15 cellular contexts compared by ENCODE assay signal in the genomic region with DNA sequence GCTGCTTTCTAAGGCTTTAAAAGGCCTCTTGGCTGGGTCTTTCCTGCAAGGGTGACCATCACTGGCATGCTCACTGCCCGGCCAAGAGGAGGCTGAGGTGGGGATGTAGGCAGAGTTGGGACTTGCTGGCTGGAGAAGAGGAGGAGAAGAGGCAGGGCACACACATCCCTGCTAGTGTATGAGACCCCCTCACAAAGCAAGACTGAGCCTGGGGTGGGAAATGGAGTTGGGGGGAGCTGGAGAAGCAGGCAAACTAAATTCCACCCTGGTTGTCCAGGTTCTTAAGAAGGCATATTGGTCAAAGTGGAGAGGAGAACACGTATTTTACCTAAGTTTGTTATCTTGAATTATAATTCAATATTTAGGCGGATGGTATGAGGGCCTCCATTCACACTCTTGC. TPM values are rescaled to one million over a fixed set of nuclear protein-coding genes. Genes with fewer than 3 reads are reported as not detected.
DNase-seq lines count a peak whose midpoint lies in the region; ATAC-seq, FAIRE-seq and TF ChIP-seq lines count a peak whose summit lies in the region.
"Had no signal": no experiment of that assay in that cellular context is flagged by ENCODE, and none has a peak within 500 bp of the region (broad histone marks: within the 10 kb centered on the region; RNA-seq: fewer than 3 reads in every experiment).

No MANE protein-coding gene starts in this region.

- H3K79me2 ChIP-seq in H1 (ENCODE audit: control insufficient read depth in 1 of 2, insufficient read depth in 2 of 2, low read length in 2 of 2): peaks cover 0 to 27% of the 10 kb centered on the region in 2 experiments; a peak in 2 of 4 replicates

- H3K4me2 ChIP-seq in IMR-90 (ENCODE audit: low read depth, low read length) (no peak overlapping the region), H1 (ENCODE audit: insufficient read depth in 1 of 2, low read depth in 2 of 2, low read length in 2 of 2) (no peak overlapping the region)

- no peak overlapping the region for H3K27ac Mint-ChIP-seq in CD4-positive, CD25-positive, alpha-beta regulatory T cell
- no peak overlapping the region for H3K27ac Mint-ChIP-seq in neural crest cell (ENCODE audit: unreplicated experiment)

- H3K4ac ChIP-seq in IMR-90 (ENCODE audit: low read depth, low read length) (no peak overlapping the region), H1 (replicated peaks; ENCODE audit: insufficient read length, low read depth, low read length) (no peak overlapping the region)

- no peaks in the 10 kb centered on the region for H3K36me3 Mint-ChIP-seq in CD4-positive, CD25-positive, alpha-beta regulatory T cell
- no peaks in the 10 kb centered on the region for H3K36me3 Mint-ChIP-seq in neural crest cell (ENCODE audit: low read depth)

- no CpG with 5 or more reads among the region's 3 CpGs for WGBS in IMR-90 (ENCODE audit: extremely low coverage in 2 of 2, insufficient read length in 1 of 2), 2 experiments
- WGBS in H1 (ENCODE audit: extremely low coverage in 1 of 2, insufficient coverage in 1 of 2, insufficient read length in 1 of 2, insufficient replicate concordance in 2 of 2, low coverage in 1 of 2, low lambda C conversion rate in 2 of 2, missing lambda C conversion rate in 1 of 2), 2 experiments: 96% methylated on average over 3 of the region's 3 CpGs; no CpG with 5 or more reads in 1 of the 2 experiments
- 90 to 91% methylated on average over 3 of the region's 3 CpGs for WGBS in aorta, 2 donors

- H2BK120ac ChIP-seq in IMR-90 (ENCODE audit: low read depth, low read length) (no peak overlapping the region), H1 (replicated peaks; ENCODE audit: low read depth, low read length) (no peak overlapping the region)

- H3K4me1 ChIP-seq in CD4-positive, CD25-positive, alpha-beta regulatory T cell (ENCODE audit: control insufficient read depth, insufficient read depth, low read length, poor library complexity, severe bottlenecking): peaks cover 14% of the 10 kb centered on the region
- no peaks in the 10 kb centered on the region for H3K4me1 ChIP-seq in IMR-90 (ENCODE audit: control insufficient read depth, insufficient read depth, low read length)
- peaks cover 0 to 7% (median 3%) of the 10 kb centered on the region in 4 experiments; a peak in 4 of 7 replicates for H3K4me1 ChIP-seq in H1 (replicated peaks in 1 of 4; ENCODE audit: control insufficient read depth in 3 of 4, insufficient read depth in 4 of 4, low read length in 3 of 4)
- no peaks in the 10 kb centered on the region for H3K4me1 ChIP-seq in aorta (ENCODE audit: control insufficient read depth in 1 of 2, insufficient read depth in 2 of 2, low read length in 2 of 2)

- H2BK15ac ChIP-seq in IMR-90 (ENCODE audit: low read depth, low read length): no peak overlapping the region
- H2BK15ac ChIP-seq in H1 (ENCODE audit: low read length): peak overlapping the region; percentile 53; the same call in 1 of the 2 replicates

- TF ChIP-seq RAD21 in IMR-90 (IDR thresholded peaks at IDR 0.05; ENCODE audit: low read length): no peak
- no peak for TF ChIP-seq RAD21 in H1 (IDR thresholded peaks at IDR 0.05 in 1 of 2, conservative IDR thresholded peaks at IDR 0.05 in 1 of 2; ENCODE audit: low read depth in 2 of 2, low read length in 2 of 2)

- H4K20me1 ChIP-seq in IMR-90 (ENCODE audit: insufficient read depth, low read length) (no peaks in the 10 kb centered on the region), H1 (replicated peaks in 1 of 2; ENCODE audit: control insufficient read depth in 1 of 2, insufficient read depth in 2 of 2, low read length in 2 of 2) (no peaks in the 10 kb centered on the region)

- TF ChIP-seq EP300 in H1 (IDR thresholded peaks at IDR 0.05; ENCODE audit: borderline replicate concordance in 1 of 2, low read depth in 2 of 2, low read length in 2 of 2): no peak

- POLR2A ChIA-PET in IMR-90 (lab: Charles Lee; ENCODE audit: unreplicated experiment): no interaction called here
- POLR2A ChIA-PET in H1 (lab: Charles Lee; ENCODE audit: partially characterized antibody): interaction anchor here (2.7 kb wide), 1 partner anchor 68 kb away, joined by 10 read pairs; no protein-coding TSS in a partner anchor

- no peak overlapping the region for H2BK5ac ChIP-seq in IMR-90 (ENCODE audit: low read depth, low read length, poor library complexity, severe bottlenecking)
- no peak overlapping the region for H2BK5ac ChIP-seq in H1 (ENCODE audit: low read depth, low read length)

- H3K56ac ChIP-seq in IMR-90 (ENCODE audit: extremely low read depth, insufficient read depth, low read length): no peak overlapping the region
- no peak overlapping the region for H3K56ac ChIP-seq in H1 (replicated peaks; ENCODE audit: insufficient read length, low read depth, low read length)

- in situ Hi-C loops in IMR-90 (cut with MboI; ENCODE audit: low sequenced_read_pairs): no loop called here
- in situ Hi-C loops in brain microvascular endothelial cell (cut with HindIII; ENCODE audit: low pct_ligation_motif_present, low sequenced_read_pairs): no loop called here

- no peak for FAIRE-seq in H1 (lab: Jason Lieb, UNC)

- H2AFZ ChIP-seq in IMR-90 (replicated peaks; ENCODE audit: low read length, poor library complexity): peak overlapping the region; percentile 28
- no peak overlapping the region for H2AFZ ChIP-seq in H1 (ENCODE audit: low read length)

- H3K4me3 ChIP-seq in CD4-positive, CD25-positive, alpha-beta regulatory T cell (ENCODE audit: low read depth, low read length): no peak overlapping the region
- H3K4me3 ChIP-seq in IMR-90 (ENCODE audit: insufficient read depth, low read depth, low read length) (no peak overlapping the region), H1 (ENCODE audit: extremely low read depth in 1 of 4, insufficient read depth in 2 of 4, low read depth in 3 of 4, low read length in 4 of 4) (no peak overlapping the region), H7 (ENCODE audit: insufficient read depth, low read depth, low read length) (no peak overlapping the region), aorta (ENCODE audit: low read length in 2 of 2) (no peak overlapping the region), brain microvascular endothelial cell (ENCODE audit: low read depth, low read length) (no peak overlapping the region)

- H4K5ac ChIP-seq in IMR-90 (ENCODE audit: low read depth, low read length) (no peak overlapping the region), H1 (ENCODE audit: insufficient read length, low read depth, low read length) (no peak overlapping the region)

- TF ChIP-seq CTCF in IMR-90 (conservative IDR thresholded peaks at IDR 0.05; ENCODE audit: low read depth, low read length) (no peak), H1 (IDR thresholded peaks at IDR 0.05; ENCODE audit: control extremely low read depth in 1 of 3, insufficient read depth in 1 of 3, low read depth in 1 of 3, low read length in 3 of 3) (no peak), neural crest cell (conservative IDR thresholded peaks at IDR 0.05) (no peak), brain microvascular endothelial cell (IDR thresholded peaks at IDR 0.05; ENCODE audit: low read depth, low read length, missing control alignments) (no peak)

- H2AK5ac ChIP-seq in IMR-90 (ENCODE audit: low read depth, low read length) (no peak overlapping the region), H1 (ENCODE audit: low read depth, low read length) (no peak overlapping the region)

- H3K4me1 Mint-ChIP-seq in CD4-positive, CD25-positive, alpha-beta regulatory T cell: peaks cover 5 to 26% (median 19%) of the 10 kb centered on the region in 4 donors
- H3K4me1 Mint-ChIP-seq in neural crest cell: peaks cover 17% of the 10 kb centered on the region

- peaks cover 0 to 3% (median 0%) of the 10 kb centered on the region in 7 donors for H3K9me3 Mint-ChIP-seq in CD4-positive, CD25-positive, alpha-beta regulatory T cell
- H3K9me3 Mint-ChIP-seq in neural crest cell: no peaks in the 10 kb centered on the region

- H3K27me3 Mint-ChIP-seq in CD4-positive, CD25-positive, alpha-beta regulatory T cell: peaks cover 12% of the 10 kb centered on the region
- peaks cover 5% of the 10 kb centered on the region for H3K27me3 Mint-ChIP-seq in neural crest cell (ENCODE audit: low read depth)

- CTCF ChIA-PET in IMR-90 (lab: Yijun Ruan, JAX) (no interaction called here), H1 (lab: Charles Lee; ENCODE audit: partially characterized antibody) (interaction anchor here (1.4 kb wide), 1 partner anchor 264 kb away, joined by 3 read pairs; no protein-coding TSS in a partner anchor)

- peaks cover 5% of the 10 kb centered on the region for H3K27me3 ChIP-seq in CD4-positive, CD25-positive, alpha-beta regulatory T cell (ENCODE audit: control insufficient read depth, insufficient read depth, low read length)
- H3K27me3 ChIP-seq in IMR-90 (ENCODE audit: control insufficient read depth, insufficient read depth, low read length) (no peaks in the 10 kb centered on the region; the same call in 1 of the 2 replicates), H1 (replicated peaks in 1 of 4; ENCODE audit: control insufficient read depth in 3 of 4, extremely low read depth in 1 of 4, insufficient read depth in 3 of 4, low read length in 3 of 4) (no peaks in the 10 kb centered on the region), H7 (ENCODE audit: control insufficient read depth, insufficient read depth, low read length) (no peaks in the 10 kb centered on the region), aorta (ENCODE audit: control insufficient read depth in 1 of 2, insufficient read depth in 2 of 2, low read length in 1 of 2) (no peaks in the 10 kb centered on the region), brain microvascular endothelial cell (replicated peaks) (no peaks in the 10 kb centered on the region)

- H2BK12ac ChIP-seq in H1 (ENCODE audit: low read depth, low read length): 0 out of 2 replicates have a peak overlapping the region, but pooled peaks have one; percentile 82

- peaks cover 6% of the 10 kb centered on the region for H3K23me2 ChIP-seq in H1 (ENCODE audit: low read depth, low read length)

- no TSS peak for BruUV-seq in IMR-90 (replicated peaks; lab: Mats Ljungman, UMichigan)

- dilution Hi-C loops in IMR-90 (cut with HindIII; ENCODE audit: low sequenced_read_pairs, unreplicated experiment): no loop called here

- intact Hi-C loops in IMR-90 (cut with micrococcal nuclease): loop anchor here (10.0 kb wide), 2 partner anchors 181 to 259 kb away; a partner anchor contains a TSS
- intact Hi-C loops in aorta (cut with DNase I): loop anchor here in 1 of 2 donors (10.0 kb wide), 1 partner anchor 409 kb away; a partner anchor contains a TSS

- H4K91ac ChIP-seq in IMR-90 (ENCODE audit: insufficient read depth, low read depth, low read length) (no peak overlapping the region), H1 (replicated peaks; ENCODE audit: insufficient read length, low read length) (no peak overlapping the region)

- peaks cover 6% of the 10 kb centered on the region for H3K9me1 ChIP-seq in IMR-90 (ENCODE audit: insufficient read depth, low read length)

- no peak overlapping the region for H3K9ac ChIP-seq in IMR-90 (ENCODE audit: low read depth, low read length)
- no peak overlapping the region for H3K9ac ChIP-seq in H1 (replicated peaks in 1 of 4; ENCODE audit: extremely low read depth in 1 of 4, low read depth in 3 of 4, low read length in 3 of 4)

- DNase-seq in CD4-positive, CD25-positive, alpha-beta regulatory T cell: no peak
- DNase-seq in IMR-90: no peak
- peak in 1 of 2 experiments; percentile 30 for DNase-seq in H1 (ENCODE audit: low read depth in 1 of 2, low spot score in 2 of 2)
- no peak for DNase-seq in neural crest cell (ENCODE audit: low read depth, low spot score)
- DNase-seq in H7: no peak
- no peak for DNase-seq in aorta
- no peak for DNase-seq in brain microvascular endothelial cell
- DNase-seq in NCI-H1436 (lab: John Stamatoyannopoulos, UW): no peak
- DNase-seq: KG1, NCI-H1048, NCI-H2081 treated with DMSO at 0.1 percent for 48 hours, NCI-H524 had no signal

- peak overlapping the region; percentile 68 for H2AK9ac ChIP-seq in IMR-90 (replicated peaks; ENCODE audit: low read depth, low read length, poor library complexity)

- H3K14ac ChIP-seq in IMR-90 (replicated peaks; ENCODE audit: low read depth, low read length) (no peak overlapping the region), H1 (ENCODE audit: insufficient read length) (no peak overlapping the region)

- no peaks in the 10 kb centered on the region for H3K9me3 ChIP-seq in CD4-positive, CD25-positive, alpha-beta regulatory T cell (ENCODE audit: control insufficient read depth in 2 of 2, low read length in 2 of 2)
- H3K9me3 ChIP-seq in IMR-90 (ENCODE audit: control insufficient read depth, insufficient read depth, low read length) (no peaks in the 10 kb centered on the region), H1 (ENCODE audit: insufficient read depth in 2 of 2, low read depth in 1 of 2, low read length in 1 of 2) (peaks cover 0 to 3% of the 10 kb centered on the region in 2 experiments; a peak in 1 of 4 replicates), aorta (ENCODE audit: control insufficient read depth, low read length) (no peaks in the 10 kb centered on the region)

- H3K27ac ChIP-seq in CD4-positive, CD25-positive, alpha-beta regulatory T cell (ENCODE audit: insufficient read depth, low read length, poor library complexity, severe bottlenecking): no peak overlapping the region
- no peak overlapping the region for H3K27ac ChIP-seq in IMR-90 (ENCODE audit: insufficient read depth, low read length)
- no peak overlapping the region for H3K27ac ChIP-seq in H1 (ENCODE audit: low read depth, low read length)
- no peak overlapping the region for H3K27ac ChIP-seq in aorta (ENCODE audit: low read depth in 1 of 2, low read length in 2 of 2)
- no peak overlapping the region for H3K27ac ChIP-seq in brain microvascular endothelial cell

- H3K4me3 Mint-ChIP-seq in CD4-positive, CD25-positive, alpha-beta regulatory T cell: peak overlapping the region in 3 of 4 donors; percentile 31 to 93 (median 88)
- peak overlapping the region; percentile 70 for H3K4me3 Mint-ChIP-seq in neural crest cell

- no peak overlapping the region for H3K18ac ChIP-seq in IMR-90 (ENCODE audit: low read depth, low read length)
- no peak overlapping the region for H3K18ac ChIP-seq in H1 (ENCODE audit: extremely low read depth, low read length)

- H3K79me1 ChIP-seq in IMR-90 (ENCODE audit: low read depth in 1 of 2, low read length in 2 of 2): peaks cover 5 to 7% of the 10 kb centered on the region in 2 experiments; a peak in 3 of 4 replicates
- H3K79me1 ChIP-seq in H1 (ENCODE audit: low read depth, low read length): no peaks in the 10 kb centered on the region

- H3K36me3 ChIP-seq in CD4-positive, CD25-positive, alpha-beta regulatory T cell (ENCODE audit: control insufficient read depth, insufficient read depth, low read length): no peaks in the 10 kb centered on the region
- H3K36me3 ChIP-seq in IMR-90 (ENCODE audit: control insufficient read depth, insufficient read depth, low read length) (no peaks in the 10 kb centered on the region), H1 (ENCODE audit: control insufficient read depth in 2 of 4, insufficient read depth in 4 of 4, low read length in 3 of 4) (no peaks in the 10 kb centered on the region), H7 (replicated peaks; ENCODE audit: control insufficient read depth, insufficient read depth, low read length) (no peaks in the 10 kb centered on the region), aorta (ENCODE audit: control insufficient read depth in 1 of 2, insufficient read depth in 2 of 2, low read length in 1 of 2) (no peaks in the 10 kb centered on the region), brain microvascular endothelial cell (replicated peaks) (no peaks in the 10 kb centered on the region)

- no peak for ATAC-seq in CD4-positive, CD25-positive, alpha-beta regulatory T cell (ENCODE audit: low read depth in 2 of 2)
- ATAC-seq in IMR-90 (ENCODE audit: low read depth): no peak
- ATAC-seq in aorta (ENCODE audit: low FRiP score): no peak

- TF ChIP-seq POLR2A in IMR-90 (IDR thresholded peaks at IDR 0.05; ENCODE audit: low read depth, low read length): no peak
- no peak for TF ChIP-seq POLR2A in H1 (IDR thresholded peaks at IDR 0.05; ENCODE audit: control extremely low read depth in 1 of 2, low read depth in 2 of 2, low read length in 2 of 2)

- H3K23ac ChIP-seq in IMR-90 (ENCODE audit: low read depth, low read length) (no peak overlapping the region), H1 (ENCODE audit: insufficient read length) (no peak overlapping the region)

- H2BK20ac ChIP-seq in IMR-90 (ENCODE audit: low read depth, low read length) (no peak overlapping the region), H1 (ENCODE audit: low read length) (no peak overlapping the region)

- H4K8ac ChIP-seq in IMR-90 (ENCODE audit: low read depth in 2 of 2, low read length in 2 of 2) (no peak overlapping the region), H1 (ENCODE audit: extremely low read depth, insufficient read depth, low read length) (no peak overlapping the region)

RNA-seq across cellular contexts. Expression of a gene that starts 1.7 kb away (rescaled TPM):
- 32.8 TPM for total RNA-seq in CD4-positive, CD25-positive, alpha-beta regulatory T cell
- 10 to 100 TPM; 16.8 to 23.9 (median 18.9) TPM for polyA plus RNA-seq in CD4-positive, CD25-positive, alpha-beta regulatory T cell
- total RNA-seq in IMR-90 (2012; rRNA removed) (14.0 and 15.6 TPM in 2 replicates), neural crest cell (11.0 and 15.0 TPM in 2 replicates), aorta (10 to 100 TPM; 22.0 to 29.4 TPM)
- polyA plus RNA-seq in IMR-90 (2012; rRNA removed) (7.8 and 9.9 TPM in 2 replicates), H1 (2011; rRNA removed) (12.7 and 13.0 TPM in 2 replicates), aorta (10 to 100 TPM; 15.9 to 22.7 TPM)
- 6.5 and 12.2 TPM in 2 replicates for polyA plus RNA-seq in IMR-90 (2012; cell fraction: cytosol; rRNA removed)
- 21.5 and 38.9 TPM in 2 replicates for polyA plus RNA-seq in IMR-90 (2012; cell fraction: nucleus; rRNA removed; ENCODE audit: low replicate concordance)
- 47.9 and 51.7 TPM in 2 replicates for total RNA-seq in H1 (2021; fragmentation: NEBNext Ultra II Directional; extraction: Animal tissue kit (Norgen Biotek cat#: 25700))
- 26.3 TPM for polyA plus RNA-seq in H1 (2011; cell fraction: cytosol; rRNA removed)
- polyA plus RNA-seq in H1 (2011; cell fraction: nucleus; rRNA removed): 36.0 TPM
- 20.3 to 41.2 TPM (median 27.0 TPM) in 4 replicates for polyA plus RNA-seq in H1 (2012, experiment 1 of 2)
- polyA plus RNA-seq in H1 (2012, experiment 2 of 2): 2.5 TPM
- 47.2 TPM for polyA plus RNA-seq in H1 (2013, experiment 1 of 2)
- polyA plus RNA-seq in H1 (2013, experiment 2 of 2): 45.8 TPM
- 16.4 and 25.0 TPM in 2 replicates for polyA minus RNA-seq in H1 (2011; rRNA and poly(A)+ RNA removed)
- 21.0 TPM for polyA minus RNA-seq in H1 (2011; cell fraction: cytosol; rRNA and poly(A)+ RNA removed)
- 30.8 TPM for polyA minus RNA-seq in H1 (2011; cell fraction: nucleus; rRNA and poly(A)+ RNA removed)
- 18.0 and 39.6 TPM in 2 replicates for total RNA-seq in H7 (2014; rRNA removed; shearing (Covaris generic))

RNA-seq across cellular contexts. Expression of a gene that starts 18.0 kb away (rescaled TPM):
- not detected for total RNA-seq in CD4-positive, CD25-positive, alpha-beta regulatory T cell
- polyA plus RNA-seq in CD4-positive, CD25-positive, alpha-beta regulatory T cell: under 1 TPM in 1 of 4 donors, not detected in 3; 0.30 TPM
- total RNA-seq in IMR-90 (2012; rRNA removed) (not detected in 2 replicates), neural crest cell (not detected in 2 replicates), aorta (not detected)
- polyA plus RNA-seq in IMR-90 (2012; rRNA removed) (not detected in 2 replicates), H1 (2011; rRNA removed) (0.22 and 1.4 TPM in 2 replicates), aorta (1 to 10 TPM in 1 of 2 donors, not detected in 1; 1.1 TPM)
- polyA plus RNA-seq in IMR-90 (2012; cell fraction: cytosol; rRNA removed): not detected in 2 replicates
- not detected in 2 replicates for polyA plus RNA-seq in IMR-90 (2012; cell fraction: nucleus; rRNA removed; ENCODE audit: low replicate concordance)
- 0.28 and 0.69 TPM in 2 replicates for total RNA-seq in H1 (2021; fragmentation: NEBNext Ultra II Directional; extraction: Animal tissue kit (Norgen Biotek cat#: 25700))
- 3.6 TPM for polyA plus RNA-seq in H1 (2011; cell fraction: cytosol; rRNA removed)
- polyA plus RNA-seq in H1 (2011; cell fraction: nucleus; rRNA removed): 0.74 TPM
- polyA plus RNA-seq in H1 (2012, experiment 1 of 2): 0.24 to 1.4 TPM (median 0.40 TPM) in 4 replicates
- polyA plus RNA-seq in H1 (2012, experiment 2 of 2): not detected
- 0.28 TPM for polyA plus RNA-seq in H1 (2013, experiment 1 of 2)
- 0.55 TPM for polyA plus RNA-seq in H1 (2013, experiment 2 of 2)
- 0.29 and 0.66 TPM in 2 replicates for polyA minus RNA-seq in H1 (2011; rRNA and poly(A)+ RNA removed)
- polyA minus RNA-seq in H1 (2011; cell fraction: cytosol; rRNA and poly(A)+ RNA removed): not detected
- not detected for polyA minus RNA-seq in H1 (2011; cell fraction: nucleus; rRNA and poly(A)+ RNA removed)
- total RNA-seq in H7 (2014; rRNA removed; shearing (Covaris generic)): 3.7 and 5.4 TPM in 2 replicates
- total RNA-seq: A673, MCF 10A, SK-MEL-5 had no signal
